In genomic region chr6:9796827-9797226, GRCh38 we compare ENCODE assay signal across 28 cellular contexts.
"Had no signal": no experiment of that assay in that cellular context is flagged by ENCODE, and none has a peak within 500 bp of the region (broad histone marks: within the 10 kb centered on the region; RNA-seq: fewer than 3 reads in every experiment).

No MANE protein-coding gene starts in this region.

- H3K4me1 ChIP-seq: colonic mucosa, esophagus muscularis mucosa, esophagus squamous epithelium, foreskin keratinocyte, gastrocnemius medialis, gastroesophageal sphincter, heart left ventricle, heart right ventricle had no signal

- DNase-seq: colonic mucosa; cortex of kidney; dermis blood vessel endothelial cell; dorsolateral prefrontal cortex; effector CD4-positive, alpha-beta T cell; effector CD8-positive, alpha-beta T cell; effector memory CD4-positive, alpha-beta T cell; effector memory CD8-positive, alpha-beta T cell; endodermal cell; erythroblast; esophagus squamous epithelium; foreskin fibroblast; foreskin keratinocyte; foreskin melanocyte; gastrocnemius medialis; glutamatergic neuron; head of caudate nucleus; heart left ventricle; heart right ventricle had no signal

- H3K36me3 ChIP-seq: colonic mucosa, esophagus muscularis mucosa, esophagus squamous epithelium, gastrocnemius medialis, gastroesophageal sphincter, heart left ventricle, heart right ventricle had no signal

- H3K9me3 ChIP-seq: colonic mucosa, esophagus muscularis mucosa, esophagus squamous epithelium, gastrocnemius medialis, gastroesophageal sphincter, heart left ventricle, heart right ventricle had no signal

- FAIRE-seq: colon, endometrium, endothelial cell of umbilical vein, frontal cortex had no signal

- H3K27ac ChIP-seq: colonic mucosa, coronary artery, dorsolateral prefrontal cortex, epithelial cell of prostate, esophagus muscularis mucosa, esophagus squamous epithelium, foreskin keratinocyte, gastrocnemius medialis, gastroesophageal sphincter, heart left ventricle, heart right ventricle had no signal

- ATAC-seq: effector memory CD8-positive, alpha-beta T cell; esophagus mucosa; foreskin keratinocyte; gastrocnemius medialis; gastroesophageal sphincter; heart left ventricle; heart right ventricle had no signal

- H3K27me3 ChIP-seq: colonic mucosa, esophagus muscularis mucosa, esophagus squamous epithelium, foreskin keratinocyte, gastrocnemius medialis, gastroesophageal sphincter, heart left ventricle, heart right ventricle had no signal

- H3K4me3 ChIP-seq: colonic mucosa, coronary artery, dorsolateral prefrontal cortex, esophagus muscularis mucosa, esophagus squamous epithelium, gastrocnemius medialis, gastroesophageal sphincter, heart left ventricle, heart right ventricle had no signal
